8 cellular contexts compared by ENCODE assay signal in the genomic region with DNA sequence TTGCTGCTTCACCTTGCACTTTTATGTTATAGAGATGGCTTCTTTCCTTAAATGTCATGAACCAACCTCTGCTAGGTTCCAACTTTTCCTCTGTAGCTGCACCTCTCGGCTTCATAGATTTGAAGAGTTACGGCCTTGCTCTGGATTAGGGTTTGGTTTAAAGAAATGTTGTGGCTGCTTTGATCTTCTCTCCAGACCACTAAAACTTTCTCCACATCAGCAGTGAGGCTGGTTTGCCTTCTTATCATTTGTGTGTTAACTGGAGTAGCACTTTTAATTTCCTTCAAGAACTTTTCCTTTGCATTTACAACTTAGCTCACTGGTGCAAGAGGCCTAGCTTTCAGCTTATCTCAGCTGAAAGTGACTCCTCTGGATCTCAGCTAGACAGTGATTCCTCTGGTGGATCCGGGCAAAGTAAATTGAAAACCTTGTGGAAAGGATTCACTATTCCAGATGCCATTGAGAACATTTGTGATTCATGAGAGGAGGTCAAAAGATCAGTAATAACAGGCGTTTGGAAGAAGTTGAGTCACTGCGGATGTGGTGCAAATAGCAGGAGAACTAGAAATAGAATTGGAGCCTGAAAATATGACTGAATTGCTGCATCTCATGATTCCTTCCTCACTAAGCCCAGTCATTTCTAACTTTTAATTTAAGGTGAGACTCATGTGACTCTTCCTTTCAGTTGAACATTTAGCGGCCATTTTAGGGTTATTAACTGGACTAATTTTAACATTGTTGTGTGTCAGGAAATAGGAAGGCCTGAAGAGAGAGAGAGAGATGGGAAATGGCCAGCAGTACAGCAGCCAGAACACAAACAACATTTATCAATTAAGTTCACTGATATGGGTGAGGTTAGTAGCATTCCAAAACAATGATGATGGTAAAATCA. TPM values are rescaled to one million over a fixed set of nuclear protein-coding genes. Genes with fewer than 3 reads are reported as not detected.
A peak's percentile ranks its signal among the peaks of the same experiment; 100 is the strongest.
DNase-seq lines count a peak whose midpoint lies in the region; ATAC-seq lines count a peak whose summit lies in the region.

No MANE protein-coding gene starts in this region.

- ATAC-seq in activated naive CD4-positive, alpha-beta T cell treated with anti-CD3 and anti-CD28 coated beads, Interleukin-2, amount 50 U/mL, for 72 hours = peak; percentile 63 to 71
- ATAC-seq in HG03175 (IDR thresholded peaks at IDR 0.05; ENCODE audit: unreplicated experiment) (peak; percentile 83), left colon (no peak)

- no peak overlapping the region for H3K4me3 ChIP-seq in muscle layer of duodenum (ENCODE audit: low read depth in 1 of 2, low read length in 2 of 2)

- no peak overlapping the region for H3K4me3 Mint-ChIP-seq in activated naive CD8-positive, alpha-beta T cell treated with anti-CD3 and anti-CD28 coated beads for 36 hours

- H3K9me3 ChIP-seq in muscle layer of duodenum (ENCODE audit: control insufficient read depth in 1 of 2, low read length in 2 of 2) = no peaks in the 10 kb centered on the region

- peaks cover 32% of the 10 kb centered on the region for H3K4me1 Mint-ChIP-seq in activated naive CD8-positive, alpha-beta T cell treated with anti-CD3 and anti-CD28 coated beads for 36 hours

- no peaks in the 10 kb centered on the region for H3K36me3 ChIP-seq in muscle layer of duodenum (ENCODE audit: control insufficient read depth in 1 of 2, insufficient read depth in 2 of 2, low read length in 2 of 2)

- no peaks in the 10 kb centered on the region for H3K36me3 Mint-ChIP-seq in activated naive CD4-positive, alpha-beta T cell treated with anti-CD3 and anti-CD28 coated beads, Interleukin-2, amount 50 U/mL, for 72 hours
- no peaks in the 10 kb centered on the region for H3K36me3 Mint-ChIP-seq in activated naive CD8-positive, alpha-beta T cell treated with anti-CD3 and anti-CD28 coated beads for 36 hours

- no peaks in the 10 kb centered on the region for H3K4me1 ChIP-seq in muscle layer of duodenum (ENCODE audit: control insufficient read depth in 1 of 2, insufficient read depth in 2 of 2, low read length in 2 of 2)

- no peaks in the 10 kb centered on the region for H3K9me3 Mint-ChIP-seq in activated naive CD4-positive, alpha-beta T cell treated with anti-CD3 and anti-CD28 coated beads, Interleukin-2, amount 50 U/mL, for 72 hours
- H3K9me3 Mint-ChIP-seq in activated naive CD8-positive, alpha-beta T cell treated with anti-CD3 and anti-CD28 coated beads for 36 hours = no peaks in the 10 kb centered on the region

- intact Hi-C loops in left colon (cut with DNase I, micrococcal nuclease) = no loop called here

- peaks cover 7% of the 10 kb centered on the region for H3K27me3 Mint-ChIP-seq in activated naive CD8-positive, alpha-beta T cell treated with anti-CD3 and anti-CD28 coated beads for 36 hours

- no peak for DNase-seq in activated naive CD4-positive, alpha-beta T cell treated with anti-CD3 and anti-CD28 coated beads, Interleukin-2, amount 50 U/mL, for 72 hours (ENCODE audit: low spot score in 2 of 2)
- DNase-seq in activated naive CD4-positive, alpha-beta T cell treated with anti-CD3 and anti-CD28 coated beads, Interleukin-2, amount 50 U/mL, for 16 hours = no peak
- DNase-seq in activated naive CD8-positive, alpha-beta T cell treated with anti-CD3 and anti-CD28 coated beads for 36 hours = no peak
- no peak for DNase-seq in stimulated activated CD4-positive, alpha-beta T cell treated with anti-CD3 and anti-CD28 coated beads, Interleukin-12 subunit alpha, Interleukin-12 subunit beta, amount 100 ng/mL, for 4 hours
- DNase-seq in DMS79 (lab: John Stamatoyannopoulos, UW) (no peak), left colon (no peak)

- no peak overlapping the region for H3K27ac Mint-ChIP-seq in activated naive CD4-positive, alpha-beta T cell treated with anti-CD3 and anti-CD28 coated beads, Interleukin-2, amount 50 U/mL, for 72 hours
- peak overlapping the region; percentile 36 for H3K27ac Mint-ChIP-seq in activated naive CD8-positive, alpha-beta T cell treated with anti-CD3 and anti-CD28 coated beads for 36 hours

- H3K27me3 ChIP-seq in muscle layer of duodenum (ENCODE audit: low read depth, low read length) = no peaks in the 10 kb centered on the region

- peak overlapping the region; percentile 35 for H3K27ac ChIP-seq in muscle layer of duodenum (ENCODE audit: low read length)

RNA-seq across cellular contexts. Expression of a gene that starts 16.2 kb away (rescaled TPM):
- 10 to 100 TPM in 1 of 2 donors, 1 to 10 TPM in 1; 9.0 to 12.0 TPM for total RNA-seq in activated naive CD4-positive, alpha-beta T cell treated with anti-CD3 and anti-CD28 coated beads, Interleukin-2, amount 50 U/mL, for 72 hours
- 1 to 10 TPM; 8.4 to 9.4 TPM for total RNA-seq in activated naive CD8-positive, alpha-beta T cell treated with anti-CD3 and anti-CD28 coated beads for 36 hours
- total RNA-seq in left colon = 10 to 100 TPM; 11.0 to 27.1 TPM
